In the genomic region with DNA sequence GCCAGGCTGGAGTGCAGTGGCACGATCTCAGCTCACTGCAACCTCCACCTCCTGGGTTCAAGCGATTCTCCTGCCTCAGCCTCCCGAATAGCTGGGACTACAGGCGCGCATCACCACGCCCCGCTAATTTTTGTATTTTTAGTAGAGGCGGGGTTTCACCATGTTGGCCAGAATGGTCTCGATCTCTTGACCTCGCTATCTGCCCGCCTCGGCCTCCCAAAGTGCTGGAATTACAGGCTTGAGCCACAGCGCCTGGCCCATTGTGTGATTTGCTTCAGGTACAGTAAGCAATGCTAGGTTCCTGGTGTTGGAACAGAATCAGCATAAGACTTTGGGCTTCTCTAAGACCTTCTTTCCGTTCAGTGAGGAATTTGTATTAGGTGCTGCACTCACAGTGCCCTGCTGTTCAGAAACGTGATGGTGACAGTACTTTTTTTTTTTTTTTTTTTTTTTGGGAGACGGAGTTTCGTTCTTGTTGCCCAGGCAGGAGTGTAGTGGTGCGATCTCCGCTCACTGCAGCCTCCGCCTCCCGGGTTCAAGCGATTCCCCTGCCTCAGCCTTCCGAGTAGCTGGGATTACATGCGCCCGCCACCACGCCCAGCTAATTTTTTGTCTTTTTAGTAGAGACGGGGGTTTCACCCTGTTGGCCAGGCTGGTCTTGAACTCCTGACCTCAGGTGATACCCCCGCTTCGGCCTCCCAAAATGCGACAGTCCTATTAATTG, we compare ENCODE assay signal across 1 cellular context.
TF ChIP-seq lines count a peak whose summit lies in the region.

No MANE protein-coding gene starts in this region.

TF ChIP-seq in GM12878, 131 proteins besides CTCF, POLR2A, EP300 and RAD21:
- peak; percentile 81 for TF ChIP-seq MLLT1 (IDR thresholded peaks at IDR 0.05)
- TF ChIP-seq ZNF384 (IDR thresholded peaks at IDR 0.05; ENCODE audit: borderline replicate concordance, low read depth, low read length): 0 out of 2 replicates have a peak, but pooled peaks have one; percentile 29
